ENCODE assay signal across 17 cellular contexts in genomic region chr1:99681583-99681982, GRCh38. TPM values are rescaled to one million over a fixed set of nuclear protein-coding genes. Genes with fewer than 3 reads are reported as not detected.
DNase-seq lines count a peak whose midpoint lies in the region; ATAC-seq and TF ChIP-seq lines count a peak whose summit lies in the region.
"Had no signal": no experiment of that assay in that cellular context is flagged by ENCODE, and none has a peak within 500 bp of the region (broad histone marks: within the 10 kb centered on the region; RNA-seq: fewer than 3 reads in every experiment).

No MANE protein-coding gene starts in this region.

- ATAC-seq in GM18502 (IDR thresholded peaks at IDR 0.05; ENCODE audit: poor library complexity, unreplicated experiment), result no peak
- ATAC-seq: activated CD8-positive, alpha-beta T cell treated with anti-CD3 and anti-CD28 coated beads, Interleukin-2, amount 10 ng/mL, durations not matched to agents 7 days and 5 days had no signal

- H3K4me2 ChIP-seq in Loucy (ENCODE audit: low read depth, low read length, poor library complexity, severe bottlenecking), result no peak overlapping the region
- H3K4me2 ChIP-seq: BLaER1 had no signal

- H3K27me3 ChIP-seq in Loucy (ENCODE audit: insufficient read depth, low read length, poor library complexity, severe bottlenecking), result no peaks in the 10 kb centered on the region
- H3K27me3 ChIP-seq in brain microvascular endothelial cell (replicated peaks), result no peaks in the 10 kb centered on the region
- H3K27me3 ChIP-seq in ascending aorta, result no peaks in the 10 kb centered on the region
- H3K27me3 ChIP-seq: BLaER1 had no signal

- H3K36me3 ChIP-seq in Loucy (ENCODE audit: insufficient read depth, low read length), result no peaks in the 10 kb centered on the region
- H3K36me3 ChIP-seq in brain microvascular endothelial cell (replicated peaks), result no peaks in the 10 kb centered on the region
- no peaks in the 10 kb centered on the region for H3K36me3 ChIP-seq in mesodermal cell (ENCODE audit: control insufficient read depth, insufficient read depth, low read length)
- no peaks in the 10 kb centered on the region for H3K36me3 ChIP-seq in ascending aorta
- H3K36me3 ChIP-seq: BLaER1 had no signal

- no peaks in the 10 kb centered on the region for H3K79me2 ChIP-seq in Loucy (ENCODE audit: insufficient read depth, low read length)

- no peaks in the 10 kb centered on the region for H3K9me2 ChIP-seq in Loucy (replicated peaks; ENCODE audit: low read depth, low read length)

- no peaks in the 10 kb centered on the region for H3K4me1 ChIP-seq in Loucy (ENCODE audit: insufficient read depth, low read length, poor library complexity, severe bottlenecking)
- peaks cover 25% of the 10 kb centered on the region for H3K4me1 ChIP-seq in mesodermal cell (ENCODE audit: control insufficient read depth, insufficient read depth, low read length, poor library complexity, severe bottlenecking)
- H3K4me1 ChIP-seq in ascending aorta, result no peaks in the 10 kb centered on the region

- intact Hi-C loops in ascending aorta (cut with DNase I), result no loop called here

- H3K9ac ChIP-seq in Loucy (ENCODE audit: low read depth, low read length, poor library complexity, severe bottlenecking), result no peak overlapping the region
- H3K9ac ChIP-seq: BLaER1 had no signal

- no peaks in the 10 kb centered on the region for H4K20me1 ChIP-seq in Loucy (ENCODE audit: insufficient read depth, low read length, poor library complexity, severe bottlenecking)
- H4K20me1 ChIP-seq: BLaER1 had no signal

- WGBS in mesodermal cell (ENCODE audit: insufficient coverage in 2 of 2), 2 experiments, result 75 to 88% methylated on average over 2 to 3 of the region's 3 CpGs

- H3F3A ChIP-seq in Loucy (ENCODE audit: low read depth), result no peaks in the 10 kb centered on the region

- in situ Hi-C loops in brain microvascular endothelial cell (cut with HindIII; ENCODE audit: low pct_ligation_motif_present, low sequenced_read_pairs), result no loop called here

- DNase-seq in EH (ENCODE audit: low read depth) (peak; percentile 30), brain microvascular endothelial cell (peak; percentile 27), islet precursor cell (no peak), hypothalamus (lab: John Stamatoyannopoulos, UW) (no peak), ascending aorta (ENCODE audit: low spot score in 2 of 2) (no peak)
- DNase-seq: activated CD8-positive, alpha-beta T cell treated with anti-CD3 and anti-CD28 coated beads, Interleukin-2, amount 10 ng/mL, durations not matched to agents 7 days and 5 days; activated gamma-delta T cell treated with Interleukin-2 at 50 U/mL for 16 hours; naive B cell; NCI-H187; NCI-H82; SHP77 treated with DMSO at 0.1 percent for 48 hours; stimulated activated CD4-positive, alpha-beta T cell treated with anti-CD3 and anti-CD28 coated beads, Interleukin-4, amount 100 ng/mL, for 1 hour had no signal

- H3K4me3 ChIP-seq in Loucy (ENCODE audit: low read length, poor library complexity, severe bottlenecking) (no peak overlapping the region), brain microvascular endothelial cell (ENCODE audit: low read depth, low read length) (no peak overlapping the region), mesodermal cell (ENCODE audit: extremely low read depth, insufficient read depth, low read length, poor library complexity, severe bottlenecking) (no peak overlapping the region), ascending aorta (no peak overlapping the region)
- H3K4me3 ChIP-seq: BLaER1 had no signal

- TF ChIP-seq CTCF in Loucy (conservative IDR thresholded peaks at IDR 0.05; ENCODE audit: low read length) (peak; percentile 35; the same call in 1 of the 2 replicates), brain microvascular endothelial cell (IDR thresholded peaks at IDR 0.05; ENCODE audit: low read depth, low read length, missing control alignments) (no peak), ascending aorta (IDR thresholded peaks at IDR 0.05) (no peak)

- H3K9me3 ChIP-seq in Loucy (ENCODE audit: insufficient read depth, low read depth, low read length) (no peaks in the 10 kb centered on the region), mesodermal cell (ENCODE audit: control insufficient read depth, low read length) (no peaks in the 10 kb centered on the region), ascending aorta (no peaks in the 10 kb centered on the region)
- H3K9me3 ChIP-seq: BLaER1 had no signal

- no peak overlapping the region for H2AFZ ChIP-seq in Loucy (ENCODE audit: low read length)

- H3K27ac ChIP-seq in brain microvascular endothelial cell (peak overlapping the region; percentile 0), mesodermal cell (ENCODE audit: low read depth, low read length, severe bottlenecking) (peak overlapping the region; percentile 94), ascending aorta (no peak overlapping the region)
- H3K27ac ChIP-seq: BLaER1 had no signal

RNA-seq across cellular contexts. Expression of gene PALMD, which starts 35.7 kb away (rescaled TPM):
- polyA plus RNA-seq in mesodermal cell (2013, experiment 1 of 2), result 4.6 TPM
- 3.4 TPM for polyA plus RNA-seq in mesodermal cell (2013, experiment 2 of 2)
- 34.4 TPM for total RNA-seq in ascending aorta
- total RNA-seq: activated CD8-positive, alpha-beta T cell treated with anti-CD3 and anti-CD28 coated beads, Interleukin-2, amount 10 ng/mL, durations not matched to agents 7 days and 5 days had no signal
- polyA plus RNA-seq: IgD-negative memory B cell had no signal

Comparison
In these comparisons a context has a peak if more than half of its experiments do, and no peak if none do; other contexts are left out.
1. DNase-seq: peak in EH (single experiment) and brain microvascular endothelial cell (single experiment); none in islet precursor cell (single experiment), hypothalamus (0 of 51) and ascending aorta (0 of 2).
2. H3K27ac ChIP-seq: peak in brain microvascular endothelial cell (single experiment) and mesodermal cell (single experiment); none in ascending aorta (0 of 2).